41 cellular contexts compared by ENCODE assay signal in the genomic region with DNA sequence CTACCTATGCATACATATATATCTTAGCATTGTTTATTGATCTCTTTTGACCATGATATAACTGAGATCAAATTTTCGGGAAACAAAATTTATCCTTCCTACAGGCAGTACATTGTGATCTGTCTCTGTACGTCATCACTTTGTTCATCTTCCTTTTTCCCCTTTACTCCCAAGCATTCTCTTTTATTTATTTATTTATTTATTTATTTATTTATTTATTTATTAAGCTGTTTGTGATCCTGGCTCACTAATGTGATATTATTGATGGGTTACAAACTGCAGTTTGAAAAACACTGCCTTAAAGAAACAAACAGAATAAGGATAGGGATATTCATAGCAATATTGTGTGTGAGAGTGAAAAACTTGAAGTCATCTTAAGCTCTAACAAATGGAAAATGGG. TPM values are rescaled to one million over a fixed set of nuclear protein-coding genes. Genes with fewer than 3 reads are reported as not detected.
"Had no signal": no experiment of that assay in that cellular context is flagged by ENCODE, and none has a peak within 500 bp of the region (broad histone marks: within the 10 kb centered on the region; RNA-seq: fewer than 3 reads in every experiment).

No MANE protein-coding gene starts in this region.

- FAIRE-seq: bronchial epithelial cell had no signal

- H3K4me1 Mint-ChIP-seq: activated naive CD4-positive, alpha-beta T cell treated with anti-CD3 and anti-CD28 coated beads, Interleukin-2, amount 10 ng/mL, durations not matched to agents 7 days and 5 days; activated naive CD4-positive, alpha-beta T cell treated with anti-CD3 and anti-CD28 coated beads, Interleukin-2, amount 50 U/mL, for 24 hours; activated naive CD8-positive, alpha-beta T cell treated with anti-CD3 and anti-CD28 coated beads for 36 hours; activated naive CD8-positive, alpha-beta T cell treated with anti-CD3 and anti-CD28 coated beads, Interleukin-2, amount 10 ng/mL, durations not matched to agents 7 days and 5 days; activated naive CD8-positive, alpha-beta T cell treated with anti-CD3 and anti-CD28 coated beads, Interleukin-2, amount 50 U/mL, for 24 hours; activated T-helper 17 cell treated with anti-CD3 and anti-CD28 coated beads, Interleukin-2, amount 50 U/mL, for 72 hours; central memory CD8-positive, alpha-beta T cell had no signal

- H3K27ac Mint-ChIP-seq: activated naive CD4-positive, alpha-beta T cell treated with anti-CD3 and anti-CD28 coated beads for 36 hours; activated naive CD4-positive, alpha-beta T cell treated with anti-CD3 and anti-CD28 coated beads, Interleukin-2, amount 10 ng/mL, durations not matched to agents 7 days and 5 days; activated naive CD4-positive, alpha-beta T cell treated with anti-CD3 and anti-CD28 coated beads, Interleukin-2, amount 50 U/mL, for 24 hours; activated naive CD4-positive, alpha-beta T cell treated with anti-CD3 and anti-CD28 coated beads, Interleukin-2, amount 50 U/mL, for 72 hours; activated naive CD8-positive, alpha-beta T cell; activated naive CD8-positive, alpha-beta T cell treated with anti-CD3 and anti-CD28 coated beads for 36 hours; activated naive CD8-positive, alpha-beta T cell treated with anti-CD3 and anti-CD28 coated beads, Interleukin-2, amount 10 ng/mL, durations not matched to agents 7 days and 5 days; activated naive CD8-positive, alpha-beta T cell treated with anti-CD3 and anti-CD28 coated beads, Interleukin-2, amount 50 U/mL, for 24 hours; activated T-cell treated with anti-CD3 and anti-CD28 coated beads, Interleukin-2, amount 50 U/mL, for 24 hours; activated T-cell treated with anti-CD3 and anti-CD28 coated beads, Interleukin-2, amount 50 U/mL, for 72 hours; activated T-helper 1 cell treated with anti-CD3 and anti-CD28 coated beads, Interleukin-12 subunit alpha, Interleukin-12 subunit beta, Interleukin-2, Interleukin-4 antibody, amounts not matched to agents 30 ng/mL and 10 ng/mL and 1 ng/mL, durations not matched to agents 14 hours and 24 hours and 36 hours; activated T-helper 17 cell treated with anti-CD3 and anti-CD28 coated beads, Interleukin-2, amount 50 U/mL, for 72 hours; activated T-helper 2 cell treated with anti-CD3 and anti-CD28 coated beads, Interferon-gamma antibody, Interleukin-2, Interleukin-4, amounts not matched to agents 10 μg/mL and 5 μg/mL and 100 μg/mL, durations not matched to agents 14 hours and 24 hours and 36 hours; brain had no signal

- H3K36me3 ChIP-seq: adrenal gland, ascending aorta, brain microvascular endothelial cell, breast epithelium, cardiac muscle cell had no signal

- H3K27me3 Mint-ChIP-seq: activated naive CD4-positive, alpha-beta T cell treated with anti-CD3 and anti-CD28 coated beads, Interleukin-2, amount 10 ng/mL, durations not matched to agents 7 days and 5 days; activated naive CD8-positive, alpha-beta T cell treated with anti-CD3 and anti-CD28 coated beads, Interleukin-2, amount 50 U/mL, for 24 hours; activated T-cell treated with anti-CD3 and anti-CD28 coated beads, Interleukin-2, amount 50 U/mL, for 24 hours; brain; central memory CD8-positive, alpha-beta T cell had no signal

- H3K4me3 ChIP-seq: adrenal gland, ascending aorta, body of pancreas, breast epithelium, cardiac muscle cell had no signal

- H3K4me3 Mint-ChIP-seq: activated naive CD4-positive, alpha-beta T cell treated with anti-CD3 and anti-CD28 coated beads for 36 hours; activated naive CD4-positive, alpha-beta T cell treated with anti-CD3 and anti-CD28 coated beads, Interleukin-2, amount 10 ng/mL, durations not matched to agents 7 days and 5 days; activated naive CD4-positive, alpha-beta T cell treated with anti-CD3 and anti-CD28 coated beads, Interleukin-2, amount 50 U/mL, for 24 hours; activated naive CD8-positive, alpha-beta T cell; activated naive CD8-positive, alpha-beta T cell treated with anti-CD3 and anti-CD28 coated beads for 36 hours; activated naive CD8-positive, alpha-beta T cell treated with anti-CD3 and anti-CD28 coated beads, Interleukin-2, amount 10 ng/mL, durations not matched to agents 7 days and 5 days; activated naive CD8-positive, alpha-beta T cell treated with anti-CD3 and anti-CD28 coated beads, Interleukin-2, amount 50 U/mL, for 24 hours; activated T-cell treated with anti-CD3 and anti-CD28 coated beads, Interleukin-2, amount 50 U/mL, for 24 hours; activated T-cell treated with anti-CD3 and anti-CD28 coated beads, Interleukin-2, amount 50 U/mL, for 4 hours; activated T-cell treated with anti-CD3 and anti-CD28 coated beads, Interleukin-2, amount 50 U/mL, for 72 hours; activated T-helper 1 cell treated with anti-CD3 and anti-CD28 coated beads, Interleukin-12 subunit alpha, Interleukin-12 subunit beta, Interleukin-2, Interleukin-4 antibody, amounts not matched to agents 30 ng/mL and 10 ng/mL and 1 ng/mL, durations not matched to agents 14 hours and 24 hours and 36 hours; activated T-helper 17 cell treated with anti-CD3 and anti-CD28 coated beads, Interleukin-2, amount 50 U/mL, for 72 hours; brain; central memory CD8-positive, alpha-beta T cell had no signal

- DNase-seq: activated effector memory CD4-positive, alpha-beta T cell treated with anti-CD3 and anti-CD28 coated beads, Interleukin-2, amount 50 U/mL, for 16 hours; activated effector memory CD4-positive, alpha-beta T cell treated with Interleukin-2 at 50 U/mL for 16 hours; activated gamma-delta T cell; activated gamma-delta T cell treated with Interleukin-2 at 50 U/mL for 16 hours; activated naive CD4-positive, alpha-beta T cell; activated naive CD4-positive, alpha-beta T cell treated with anti-CD3 and anti-CD28 coated beads for 36 hours; activated naive CD4-positive, alpha-beta T cell treated with anti-CD3 and anti-CD28 coated beads, Interleukin-2, amount 10 ng/mL, durations not matched to agents 7 days and 5 days; activated naive CD4-positive, alpha-beta T cell treated with anti-CD3 and anti-CD28 coated beads, Interleukin-2, amount 50 U/mL, for 16 hours; activated naive CD4-positive, alpha-beta T cell treated with Interleukin-2 at 50 U/mL for 16 hours; activated naive CD8-positive, alpha-beta T cell treated with anti-CD3 and anti-CD28 coated beads for 36 hours; activated naive CD8-positive, alpha-beta T cell treated with anti-CD3 and anti-CD28 coated beads, Interleukin-2, amount 10 ng/mL, durations not matched to agents 7 days and 5 days; activated naive CD8-positive, alpha-beta T cell treated with anti-CD3 and anti-CD28 coated beads, Interleukin-2, amount 50 U/mL, for 24 hours; activated T-cell treated with anti-CD3 and anti-CD28 coated beads, Interleukin-2, amount 50 U/mL, for 1 hour; activated T-cell treated with anti-CD3 and anti-CD28 coated beads, Interleukin-2, amount 50 U/mL, for 24 hours; activated T-cell treated with anti-CD3 and anti-CD28 coated beads, Interleukin-2, amount 50 U/mL, for 4 hours; activated T-cell treated with anti-CD3 and anti-CD28 coated beads, Interleukin-2, amount 50 U/mL, for 48 hours; activated T-cell treated with anti-CD3 and anti-CD28 coated beads, Interleukin-2, amount 50 U/mL, for 72 hours; adrenal gland; amniotic stem cell; amygdala; anterior cingulate cortex; aorta; body of pancreas; brain microvascular endothelial cell; caudate nucleus; central memory CD4-positive, alpha-beta T cell; cerebellar nuclear complex had no signal

- H3K4me1 ChIP-seq: adrenal gland, ascending aorta, body of pancreas, breast epithelium had no signal

- ATAC-seq: activated naive CD4-positive, alpha-beta T cell treated with anti-CD3 and anti-CD28 coated beads, Interleukin-2, amount 50 U/mL, for 72 hours; activated naive CD8-positive, alpha-beta T cell treated with anti-CD3 and anti-CD28 coated beads, Interleukin-2, amount 50 U/mL, for 24 hours; activated T-cell treated with anti-CD3 and anti-CD28 coated beads, Interleukin-2, amount 50 U/mL, for 4 hours; activated T-cell treated with anti-CD3 and anti-CD28 coated beads, Interleukin-2, amount 50 U/mL, for 72 hours; activated T-helper 17 cell treated with anti-CD3 and anti-CD28 coated beads, Interleukin-2, amount 50 U/mL, for 72 hours; body of pancreas had no signal

- H3K27ac ChIP-seq: adrenal gland, ascending aorta, body of pancreas, brain microvascular endothelial cell, breast epithelium, cardiac muscle cell had no signal

- H3K9me3 ChIP-seq: adrenal gland, ascending aorta, body of pancreas, breast epithelium had no signal

- H3K27me3 ChIP-seq: adrenal gland, ascending aorta, body of pancreas, brain microvascular endothelial cell, breast epithelium, cardiac muscle cell had no signal

- H3K9me3 Mint-ChIP-seq: activated naive CD4-positive, alpha-beta T cell treated with anti-CD3 and anti-CD28 coated beads for 36 hours; activated naive CD4-positive, alpha-beta T cell treated with anti-CD3 and anti-CD28 coated beads, Interleukin-2, amount 10 ng/mL, durations not matched to agents 7 days and 5 days; activated naive CD4-positive, alpha-beta T cell treated with anti-CD3 and anti-CD28 coated beads, Interleukin-2, amount 50 U/mL, for 24 hours; activated naive CD8-positive, alpha-beta T cell treated with anti-CD3 and anti-CD28 coated beads for 36 hours; activated naive CD8-positive, alpha-beta T cell treated with anti-CD3 and anti-CD28 coated beads, Interleukin-2, amount 10 ng/mL, durations not matched to agents 7 days and 5 days; activated naive CD8-positive, alpha-beta T cell treated with anti-CD3 and anti-CD28 coated beads, Interleukin-2, amount 50 U/mL, for 24 hours; activated T-cell treated with anti-CD3 and anti-CD28 coated beads, Interleukin-2, amount 50 U/mL, for 24 hours; activated T-cell treated with anti-CD3 and anti-CD28 coated beads, Interleukin-2, amount 50 U/mL, for 4 hours; activated T-helper 1 cell treated with anti-CD3 and anti-CD28 coated beads, Interleukin-12 subunit alpha, Interleukin-12 subunit beta, Interleukin-2, Interleukin-4 antibody, amounts not matched to agents 30 ng/mL and 10 ng/mL and 1 ng/mL, durations not matched to agents 14 hours and 24 hours and 36 hours; activated T-helper 17 cell treated with anti-CD3 and anti-CD28 coated beads, Interleukin-2, amount 50 U/mL, for 72 hours; activated T-helper 2 cell treated with anti-CD3 and anti-CD28 coated beads, Interferon-gamma antibody, Interleukin-2, Interleukin-4, amounts not matched to agents 10 μg/mL and 5 μg/mL and 100 μg/mL, durations not matched to agents 14 hours and 24 hours and 36 hours; brain had no signal

- H3K36me3 Mint-ChIP-seq: activated naive CD4-positive, alpha-beta T cell treated with anti-CD3 and anti-CD28 coated beads, Interleukin-2, amount 10 ng/mL, durations not matched to agents 7 days and 5 days; activated naive CD4-positive, alpha-beta T cell treated with anti-CD3 and anti-CD28 coated beads, Interleukin-2, amount 50 U/mL, for 24 hours; activated naive CD4-positive, alpha-beta T cell treated with anti-CD3 and anti-CD28 coated beads, Interleukin-2, amount 50 U/mL, for 72 hours; activated naive CD8-positive, alpha-beta T cell; activated naive CD8-positive, alpha-beta T cell treated with anti-CD3 and anti-CD28 coated beads for 36 hours; activated naive CD8-positive, alpha-beta T cell treated with anti-CD3 and anti-CD28 coated beads, Interleukin-2, amount 10 ng/mL, durations not matched to agents 7 days and 5 days had no signal

RNA-seq across cellular contexts. Expression of a gene that starts 51.2 kb away (rescaled TPM):
- total RNA-seq: activated naive CD4-positive, alpha-beta T cell treated with anti-CD3 and anti-CD28 coated beads for 36 hours; activated naive CD4-positive, alpha-beta T cell treated with anti-CD3 and anti-CD28 coated beads, Interleukin-2, amount 50 U/mL, for 72 hours; activated naive CD8-positive, alpha-beta T cell treated with anti-CD3 and anti-CD28 coated beads, Interleukin-2, amount 10 ng/mL, durations not matched to agents 7 days and 5 days; activated T-cell treated with anti-CD3 and anti-CD28 coated beads, Interleukin-2, amount 50 U/mL, for 72 hours; activated T-helper 1 cell treated with anti-CD3 and anti-CD28 coated beads, Interleukin-12 subunit alpha, Interleukin-12 subunit beta, Interleukin-2, Interleukin-4 antibody, amounts not matched to agents 30 ng/mL and 10 ng/mL and 1 ng/mL, durations not matched to agents 14 hours and 24 hours and 36 hours; activated T-helper 17 cell treated with anti-CD3 and anti-CD28 coated beads, Interleukin-2, amount 50 U/mL, for 72 hours; activated T-helper 2 cell treated with anti-CD3 and anti-CD28 coated beads, Interferon-gamma antibody, Interleukin-2, Interleukin-4, amounts not matched to agents 10 μg/mL and 5 μg/mL and 100 μg/mL, durations not matched to agents 14 hours and 24 hours and 36 hours had no signal

RNA-seq across cellular contexts. Expression of a gene that starts 56.1 kb away (rescaled TPM):
- total RNA-seq: activated naive CD4-positive, alpha-beta T cell treated with anti-CD3 and anti-CD28 coated beads for 36 hours; activated naive CD4-positive, alpha-beta T cell treated with anti-CD3 and anti-CD28 coated beads, Interleukin-2, amount 50 U/mL, for 72 hours; activated naive CD8-positive, alpha-beta T cell treated with anti-CD3 and anti-CD28 coated beads for 36 hours; activated naive CD8-positive, alpha-beta T cell treated with anti-CD3 and anti-CD28 coated beads, Interleukin-2, amount 10 ng/mL, durations not matched to agents 7 days and 5 days; activated T-cell treated with anti-CD3 and anti-CD28 coated beads, Interleukin-2, amount 50 U/mL, for 4 hours; activated T-cell treated with anti-CD3 and anti-CD28 coated beads, Interleukin-2, amount 50 U/mL, for 72 hours; activated T-helper 1 cell treated with anti-CD3 and anti-CD28 coated beads, Interleukin-12 subunit alpha, Interleukin-12 subunit beta, Interleukin-2, Interleukin-4 antibody, amounts not matched to agents 30 ng/mL and 10 ng/mL and 1 ng/mL, durations not matched to agents 14 hours and 24 hours and 36 hours; activated T-helper 17 cell treated with anti-CD3 and anti-CD28 coated beads, Interleukin-2, amount 50 U/mL, for 72 hours; activated T-helper 2 cell treated with anti-CD3 and anti-CD28 coated beads, Interferon-gamma antibody, Interleukin-2, Interleukin-4, amounts not matched to agents 10 μg/mL and 5 μg/mL and 100 μg/mL, durations not matched to agents 14 hours and 24 hours and 36 hours; ascending aorta; body of pancreas; bronchial epithelial cell; cardiac muscle cell; cerebellum; chondrocyte had no signal
- polyA plus RNA-seq: cardiac muscle cell had no signal
